Comparison of ENCODE assay signal across 2 cellular contexts in genomic region chr19:2716275-2716650, GRCh38.
TF ChIP-seq lines count a peak whose summit lies in the region.

No MANE protein-coding gene starts in this region.

TF ChIP-seq in SK-N-SH, 30 proteins besides CTCF, POLR2A, EP300 and RAD21 (continued from another document):
- no peak for TF ChIP-seq TEAD4 (IDR thresholded peaks at IDR 0.05; ENCODE audit: borderline replicate concordance, insufficient read depth)
- no peak for TF ChIP-seq TCF12 (IDR thresholded peaks at IDR 0.05)
- TF ChIP-seq CHD2 (IDR thresholded peaks at IDR 0.05; ENCODE audit: low read length, partially characterized antibody): no peak
- TF ChIP-seq TAF1 (IDR thresholded peaks at IDR 0.05; ENCODE audit: borderline replicate concordance, low read depth, low read length): no peak
- no peak for TF ChIP-seq RXRA (IDR thresholded peaks at IDR 0.05; ENCODE audit: borderline replicate concordance, low read depth)
- TF ChIP-seq MEF2A (IDR thresholded peaks at IDR 0.05; ENCODE audit: borderline replicate concordance, low read depth): no peak
- TF ChIP-seq USF1 (IDR thresholded peaks at IDR 0.05; ENCODE audit: borderline replicate concordance, low read depth): no peak
- TF ChIP-seq POLR2AphosphoS5 (IDR thresholded peaks at IDR 0.05; ENCODE audit: low read depth, low read length): no peak
- TF ChIP-seq RFX5 (IDR thresholded peaks at IDR 0.05; ENCODE audit: low read length): no peak
- TF ChIP-seq SMC3 (IDR thresholded peaks at IDR 0.05; ENCODE audit: low read depth, low read length): no peak
- TF ChIP-seq EZH2phosphoT487 (IDR thresholded peaks at IDR 0.05; ENCODE audit: borderline replicate concordance, low read depth): no peak
- TF ChIP-seq FOXJ3 (CRISPR knock-in tag; IDR thresholded peaks at IDR 0.05): no peak
- TF ChIP-seq NFIC (IDR thresholded peaks at IDR 0.05; ENCODE audit: borderline replicate concordance): no peak
- no peak for TF ChIP-seq YY1 (IDR thresholded peaks at IDR 0.05; ENCODE audit: low read depth)
- TF ChIP-seq ZBTB33 (IDR thresholded peaks at IDR 0.05; ENCODE audit: borderline replicate concordance, low read depth): no peak
- TF ChIP-seq NRF1 (IDR thresholded peaks at IDR 0.05; ENCODE audit: low read depth, low read length): no peak
TF ChIP-seq in SK-N-SH: peak in this region for 0.

TF ChIP-seq in SK-N-SH treated with all-trans-retinoic acid at 6 μM for 48 hours, 23 proteins besides CTCF, POLR2A, EP300 and RAD21 (continued from another document):
- TF ChIP-seq CSRNP3 (CRISPR knock-in tag; IDR thresholded peaks at IDR 0.05) (no peak), TCF4 (CRISPR knock-in tag; IDR thresholded peaks at IDR 0.05; ENCODE audit: borderline replicate concordance) (no peak), ZNF8 (CRISPR knock-in tag; IDR thresholded peaks at IDR 0.05) (no peak), SNAI2 (CRISPR knock-in tag; IDR thresholded peaks at IDR 0.05) (no peak), ZC3H10 (CRISPR knock-in tag; IDR thresholded peaks at IDR 0.05) (no peak), TOX (CRISPR knock-in tag; IDR thresholded peaks at IDR 0.05; ENCODE audit: borderline replicate concordance) (no peak), TSHZ2 (CRISPR knock-in tag; IDR thresholded peaks at IDR 0.05) (no peak), ISL1 (CRISPR knock-in tag; IDR thresholded peaks at IDR 0.05) (no peak), ZFP3 (CRISPR knock-in tag; IDR thresholded peaks at IDR 0.05) (no peak), GLIS3 (CRISPR knock-in tag; IDR thresholded peaks at IDR 0.05) (no peak)
